ENCODE assay signal across 8 cellular contexts in the genomic region with DNA sequence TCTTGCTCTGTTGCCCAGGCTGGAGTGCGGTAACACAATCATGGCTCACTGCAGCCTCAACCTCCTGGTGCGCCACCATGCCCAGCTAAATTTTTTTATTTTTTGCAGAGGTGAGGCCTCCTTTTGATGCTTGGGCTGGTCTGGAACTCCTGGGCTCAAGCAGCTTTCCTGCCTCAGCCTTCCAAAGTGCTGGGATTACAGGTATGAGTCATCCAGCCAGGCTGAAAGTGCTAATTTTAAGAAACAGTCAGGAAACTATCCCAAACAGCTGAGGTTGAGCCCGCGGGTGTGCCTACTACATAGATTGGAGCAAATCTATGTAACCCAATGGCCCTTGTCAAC. TPM values are rescaled to one million over a fixed set of nuclear protein-coding genes. Genes with fewer than 3 reads are reported as not detected.
DNase-seq lines count a peak whose midpoint lies in the region; ATAC-seq and TF ChIP-seq lines count a peak whose summit lies in the region.

No MANE protein-coding gene starts in this region.

- H3K9me3 Mint-ChIP-seq in effector memory CD8-positive, alpha-beta T cell: peaks cover 0 to 2% of the 10 kb centered on the region in 2 donors

- intact Hi-C loops in ovary (cut with DNase I): no loop called here

- no peak for ATAC-seq in effector memory CD8-positive, alpha-beta T cell (replicated peaks)
- ATAC-seq in GM21381 (IDR thresholded peaks at IDR 0.05; ENCODE audit: unreplicated experiment): no peak

- peaks cover 3% of the 10 kb centered on the region for H3K4me1 ChIP-seq in ovary (ENCODE audit: insufficient read depth)

- 55 to 72% (median 59%) methylated on average over 4 of the region's 4 CpGs for WGBS in ovary, 3 donors

- DNase-seq in Daoy (ENCODE audit: low read depth): peak; percentile 66
- peak; percentile 48 for DNase-seq in NCI-H69 (lab: John Stamatoyannopoulos, UW)
- DNase-seq in effector memory CD8-positive, alpha-beta T cell: no peak
- DNase-seq in ovary: peak in 1 of 5 donors; percentile 28
- DNase-seq in occipital lobe (lab: John Stamatoyannopoulos, UW): no peak
- DNase-seq in stimulated activated CD4-positive, alpha-beta T cell treated with anti-CD3 and anti-CD28 coated beads, Interleukin-2, amount 100 ng/mL, for 48 hours: no peak
- no peak for DNase-seq in stimulated activated CD4-positive, alpha-beta T cell treated with anti-CD3 and anti-CD28 coated beads, Interleukin-2, amount 100 ng/mL, for 24 hours

- H3K27me3 ChIP-seq in ovary: no peaks in the 10 kb centered on the region

- peaks cover 27 to 32% of the 10 kb centered on the region in 2 donors for H3K4me1 Mint-ChIP-seq in effector memory CD8-positive, alpha-beta T cell (ENCODE audit: low read depth in 2 of 2)

- H3K4me3 ChIP-seq in ovary: peak overlapping the region; percentile 46

- no peaks in the 10 kb centered on the region for H3K36me3 ChIP-seq in ovary

- H3K27ac Mint-ChIP-seq in effector memory CD8-positive, alpha-beta T cell: peak overlapping the region; percentile 75 to 76

- TF ChIP-seq POLR2A in ovary (IDR thresholded peaks at IDR 0.05): no peak

- no peaks in the 10 kb centered on the region for H3K27me3 Mint-ChIP-seq in effector memory CD8-positive, alpha-beta T cell

- H3K27ac ChIP-seq in ovary: no peak overlapping the region

- peaks cover 26% of the 10 kb centered on the region for H3K36me3 Mint-ChIP-seq in effector memory CD8-positive, alpha-beta T cell (ENCODE audit: insufficient read depth)

- no peak for TF ChIP-seq EP300 in ovary (IDR thresholded peaks at IDR 0.05)

- H3K9me3 ChIP-seq in ovary: no peaks in the 10 kb centered on the region

- TF ChIP-seq CTCF in ovary (IDR thresholded peaks at IDR 0.05): no peak

- H3K4me3 Mint-ChIP-seq in effector memory CD8-positive, alpha-beta T cell: peak overlapping the region; percentile 70 to 87

RNA-seq across cellular contexts. Expression of gene XPO6, which starts 0.7 kb away (rescaled TPM):
- 75.6 and 136 TPM in 2 replicates for total RNA-seq in Daoy (2014; rRNA removed; shearing (Covaris generic))
- total RNA-seq in ovary (10 to 100 TPM; 35.8 to 98.2 (median 65.0) TPM), occipital lobe (66.4 TPM)
- polyA plus RNA-seq in ovary: 10 to 100 TPM; 30.3 to 87.0 TPM

Comparison
In these comparisons a context has a peak if more than half of its experiments do, and no peak if none do; other contexts are left out.
1. DNase-seq: peak in Daoy (single experiment) and NCI-H69 (single experiment); none in effector memory CD8-positive, alpha-beta T cell (0 of 3), occipital lobe (single experiment), stimulated activated CD4-positive, alpha-beta T cell treated with anti-CD3 and anti-CD28 coated beads, Interleukin-2, amount 100 ng/mL, for 48 hours (0 of 2) and stimulated activated CD4-positive, alpha-beta T cell treated with anti-CD3 and anti-CD28 coated beads, Interleukin-2, amount 100 ng/mL, for 24 hours (0 of 2).